In the genomic region with DNA sequence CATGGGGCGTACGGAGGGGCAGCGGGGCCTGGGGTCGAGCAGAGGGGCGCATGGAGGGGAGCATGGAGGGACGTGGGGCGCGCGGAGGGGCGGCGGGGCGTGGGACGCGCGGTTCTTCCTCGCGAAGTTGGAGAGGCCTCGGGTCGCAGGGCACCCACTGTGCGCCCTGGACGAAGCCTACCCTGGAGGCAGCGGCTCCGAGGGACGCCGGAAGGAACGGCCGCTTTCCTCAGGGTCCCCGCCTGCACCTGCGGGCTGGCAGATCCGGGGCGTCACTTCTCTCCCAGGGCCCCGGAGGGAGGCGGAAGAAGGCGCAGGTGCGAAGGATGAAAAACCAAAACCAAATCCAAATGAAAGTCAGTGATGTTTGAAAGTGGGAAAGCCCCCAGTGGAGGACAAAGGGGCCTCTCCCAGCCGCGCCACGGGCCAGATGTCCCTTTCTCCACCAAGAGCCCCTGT, we compare ENCODE assay signal across 18 cellular contexts.
DNase-seq lines count a peak whose midpoint lies in the region; ATAC-seq and TF ChIP-seq lines count a peak whose summit lies in the region.
"Had no signal": no experiment of that assay in that cellular context is flagged by ENCODE, and none has a peak within 500 bp of the region (broad histone marks: within the 10 kb centered on the region; RNA-seq: fewer than 3 reads in every experiment).

No MANE protein-coding gene starts in this region.

- POLR2A ChIA-PET in PC-9 (lab: Charles Lee; ENCODE audit: unreplicated experiment), result no interaction called here

- H3K27me3 ChIP-seq in trophoblast cell (ENCODE audit: insufficient read depth, low read length) (peaks cover 20% of the 10 kb centered on the region), PC-9 (ENCODE audit: insufficient read depth, low read depth) (peaks cover 83% of the 10 kb centered on the region)

- no peak for TF ChIP-seq CTCF in PC-9 (conservative IDR thresholded peaks at IDR 0.05)

- H3K4ac ChIP-seq in trophoblast cell (ENCODE audit: low read depth, low read length), result no peak overlapping the region

- no peak for DNase-seq in stimulated activated naive CD8-positive, alpha-beta T cell treated with anti-CD3 and anti-CD28 coated beads, Interleukin-15, amount 100 ng/mL, for 72 hours
- no peak for DNase-seq in stimulated activated naive CD8-positive, alpha-beta T cell treated with anti-CD3 and anti-CD28 coated beads, Interleukin-15, Interleukin-2, amounts not matched to agents 100 U/mL and 50 U/mL, for 24 hours
- peak; percentile 51 for DNase-seq in iPS-NIHi11 (ENCODE audit: low spot score)
- DNase-seq in trophoblast cell, result peak in 1 of 2 donors; percentile 12
- no peak for DNase-seq in PC-9
- no peak for DNase-seq in SW480 (ENCODE audit: low spot score)
- DNase-seq: activated CD4-positive, alpha-beta T cell treated with anti-CD3 and anti-CD28 coated beads for 48 hours; activated naive CD8-positive, alpha-beta T cell treated with anti-CD3 and anti-CD28 coated beads, Interleukin-2, amount 10 ng/mL, durations not matched to agents 7 days and 5 days; CD4-positive, alpha-beta memory T cell; colonic mucosa; EL; erythroblast; mammary epithelial cell; NCI-H2029; NCI-H748 treated with DMSO at 0.1 percent for 48 hours had no signal

- intact Hi-C loops in PC-9 (cut with micrococcal nuclease; ENCODE audit: unreplicated experiment), result no loop called here

- ATAC-seq in stimulated activated naive CD8-positive, alpha-beta T cell treated with anti-CD3 and anti-CD28 coated beads, Interleukin-15, amount 100 ng/mL, for 72 hours, result peak; percentile 46
- ATAC-seq in stimulated activated naive CD8-positive, alpha-beta T cell treated with anti-CD3 and anti-CD28 coated beads, Interleukin-15, Interleukin-2, amounts not matched to agents 100 U/mL and 50 U/mL, for 24 hours, result no peak
- no peak for ATAC-seq in HG02642 (IDR thresholded peaks at IDR 0.05; ENCODE audit: poor library complexity, unreplicated experiment)
- no peak for ATAC-seq in HG03571 (IDR thresholded peaks at IDR 0.05; ENCODE audit: unreplicated experiment)
- ATAC-seq: GM12878 had no signal

- H4K8ac ChIP-seq in trophoblast cell (ENCODE audit: low read depth, low read length), result no peak overlapping the region

- no peak overlapping the region for H2AK5ac ChIP-seq in trophoblast cell (ENCODE audit: low read length)

- H3K9me3 ChIP-seq in trophoblast cell (ENCODE audit: insufficient read depth, low read depth, low read length) (peaks cover 10% of the 10 kb centered on the region), PC-9 (ENCODE audit: insufficient read depth, low read depth) (no peaks in the 10 kb centered on the region)
- H3K9me3 ChIP-seq: colonic mucosa had no signal

- H3K79me1 ChIP-seq in trophoblast cell (ENCODE audit: low read length), result no peaks in the 10 kb centered on the region

- peak overlapping the region; percentile 25 for H3K4me3 ChIP-seq in trophoblast cell (ENCODE audit: low read depth, low read length)
- H3K4me3 ChIP-seq in PC-9, result no peak overlapping the region
- H3K4me3 ChIP-seq: colonic mucosa, GM12878 had no signal

- H3K79me2 ChIP-seq in trophoblast cell (ENCODE audit: control insufficient read depth, insufficient read depth, low read length, poor library complexity) (no peaks in the 10 kb centered on the region), PC-9 (ENCODE audit: low read depth) (no peaks in the 10 kb centered on the region)

- H3K4me2 ChIP-seq in trophoblast cell (ENCODE audit: low read length) (peak overlapping the region; percentile 75), PC-9 (no peak overlapping the region)

- H4K12ac ChIP-seq in trophoblast cell (ENCODE audit: low read depth, low read length), result no peak overlapping the region

- H4K20me1 ChIP-seq in PC-9 (ENCODE audit: insufficient read depth), result no peaks in the 10 kb centered on the region

- no peak overlapping the region for H2BK5ac ChIP-seq in trophoblast cell (ENCODE audit: low read depth, low read length, poor library complexity)

- H3K4me1 Mint-ChIP-seq in stimulated activated naive CD8-positive, alpha-beta T cell treated with anti-CD3 and anti-CD28 coated beads, Interleukin-15, amount 100 ng/mL, for 72 hours, result peaks cover 7% of the 10 kb centered on the region
- H3K4me1 Mint-ChIP-seq: activated naive CD8-positive, alpha-beta T cell treated with anti-CD3 and anti-CD28 coated beads, Interleukin-2, amount 10 ng/mL, durations not matched to agents 7 days and 5 days had no signal

- no peak overlapping the region for H3K23ac ChIP-seq in trophoblast cell (ENCODE audit: low read length)

- H3K36me3 ChIP-seq in trophoblast cell (ENCODE audit: control insufficient read depth in 1 of 2, insufficient read depth in 2 of 2, low read length in 2 of 2) (no peaks in the 10 kb centered on the region), PC-9 (ENCODE audit: low read depth) (no peaks in the 10 kb centered on the region)
- H3K36me3 ChIP-seq: colonic mucosa had no signal

- no peak overlapping the region for H3K4me3 Mint-ChIP-seq in stimulated activated naive CD8-positive, alpha-beta T cell treated with anti-CD3 and anti-CD28 coated beads, Interleukin-15, amount 100 ng/mL, for 72 hours
- H3K4me3 Mint-ChIP-seq: activated naive CD8-positive, alpha-beta T cell treated with anti-CD3 and anti-CD28 coated beads, Interleukin-2, amount 10 ng/mL, durations not matched to agents 7 days and 5 days; CD4-positive, alpha-beta memory T cell had no signal

- H3K27ac ChIP-seq in trophoblast cell (ENCODE audit: low read depth, low read length) (no peak overlapping the region), PC-9 (no peak overlapping the region)
- H3K27ac ChIP-seq: colonic mucosa had no signal

- H3K18ac ChIP-seq in trophoblast cell (ENCODE audit: low read length), result no peak overlapping the region

- no peak overlapping the region for H3K27ac Mint-ChIP-seq in stimulated activated naive CD8-positive, alpha-beta T cell treated with anti-CD3 and anti-CD28 coated beads, Interleukin-15, amount 100 ng/mL, for 72 hours
- H3K27ac Mint-ChIP-seq: activated naive CD8-positive, alpha-beta T cell treated with anti-CD3 and anti-CD28 coated beads, Interleukin-2, amount 10 ng/mL, durations not matched to agents 7 days and 5 days; CD4-positive, alpha-beta memory T cell had no signal

- H2BK120ac ChIP-seq in trophoblast cell (ENCODE audit: insufficient read depth, low read length, poor library complexity), result no peak overlapping the region

- no TSS peak for BruUV-seq in PC-9 (replicated peaks; lab: Mats Ljungman, UMichigan)

- CTCF ChIA-PET in PC-9 (lab: Charles Lee), result no interaction called here

- H2AFZ ChIP-seq in trophoblast cell (ENCODE audit: insufficient read depth, low read length, poor library complexity) (no peak overlapping the region), PC-9 (no peak overlapping the region)

- H3K14ac ChIP-seq in trophoblast cell (ENCODE audit: low read length), result no peak overlapping the region

- H3K9me2 ChIP-seq in PC-9 (ENCODE audit: insufficient read depth), result no peaks in the 10 kb centered on the region

- H3K4me1 ChIP-seq in trophoblast cell (ENCODE audit: control insufficient read depth in 1 of 2, insufficient read depth in 2 of 2, low read length in 2 of 2) (peaks cover 4 to 10% of the 10 kb centered on the region in 2 experiments), PC-9 (replicated peaks; ENCODE audit: insufficient read depth) (no peaks in the 10 kb centered on the region)
- H3K4me1 ChIP-seq: colonic mucosa had no signal

- WGBS in trophoblast cell (ENCODE audit: extremely low coverage, insufficient coverage, insufficient read length), result no CpG with 5 or more reads among the region's 38 CpGs

- no peak overlapping the region for H3K9ac ChIP-seq in trophoblast cell (ENCODE audit: low read length)

- H3K9me3 Mint-ChIP-seq in stimulated activated naive CD8-positive, alpha-beta T cell treated with anti-CD3 and anti-CD28 coated beads, Interleukin-15, amount 100 ng/mL, for 72 hours, result peaks cover 0 to 16% of the 10 kb centered on the region in 2 donors
- H3K9me3 Mint-ChIP-seq: activated naive CD8-positive, alpha-beta T cell treated with anti-CD3 and anti-CD28 coated beads, Interleukin-2, amount 10 ng/mL, durations not matched to agents 7 days and 5 days had no signal

- peaks cover 39% of the 10 kb centered on the region for H3K27me3 Mint-ChIP-seq in stimulated activated naive CD8-positive, alpha-beta T cell treated with anti-CD3 and anti-CD28 coated beads, Interleukin-15, amount 100 ng/mL, for 72 hours

- H3F3A ChIP-seq in PC-9 (ENCODE audit: insufficient read depth, low read depth), result no peaks in the 10 kb centered on the region

- no peak overlapping the region for H4K91ac ChIP-seq in trophoblast cell (ENCODE audit: low read depth, low read length)

- no peak overlapping the region for H2BK12ac ChIP-seq in trophoblast cell (ENCODE audit: low read length)
